21 cellular contexts compared by ENCODE assay signal in genomic region chr6:47069156-47069555, GRCh38. TPM values are rescaled to one million over a fixed set of nuclear protein-coding genes. Genes with fewer than 3 reads are reported as not detected.
A peak's percentile ranks its signal among the peaks of the same experiment; 100 is the strongest.
DNase-seq lines count a peak whose midpoint lies in the region; FAIRE-seq and TF ChIP-seq lines count a peak whose summit lies in the region.
"Had no signal": no experiment of that assay in that cellular context is flagged by ENCODE, and none has a peak within 500 bp of the region (broad histone marks: within the 10 kb centered on the region; RNA-seq: fewer than 3 reads in every experiment).

No MANE protein-coding gene starts in this region.

- DNase-seq in ELR (ENCODE audit: low read depth): peak; percentile 30
- peak; percentile 15 for DNase-seq in HT1080 (ENCODE audit: low read depth)
- peak; percentile 56 for DNase-seq in RPMI7951 (ENCODE audit: low read depth)
- no peak for DNase-seq in keratinocyte (ENCODE audit: low read depth, low spot score)
- DNase-seq in glomerular visceral epithelial cell (ENCODE audit: extremely low spot score): no peak
- DNase-seq in NCI-H82 treated with DMSO at 0.1 percent for 48 hours (lab: John Stamatoyannopoulos, UW; ENCODE audit: unreplicated experiment): no peak
- DNase-seq: C1 segment of cervical spinal cord; CD4-positive, alpha-beta memory T cell; COR-L47; DMS53; DMS79 treated with DMSO at 0.1 percent for 48 hours; GOT3; HFFc6 had no signal

- FAIRE-seq in keratinocyte (lab: Jason Lieb, UNC): peak; percentile 20
- FAIRE-seq: G401.6, GM12892, H54 had no signal

- H3K27me3 ChIP-seq in keratinocyte (ENCODE audit: control insufficient read depth, extremely low read depth, insufficient read depth, low read length): no peaks in the 10 kb centered on the region

- no peaks in the 10 kb centered on the region for H3K9me3 ChIP-seq in keratinocyte (ENCODE audit: control insufficient read depth, low read depth, low read length)
- H3K9me3 ChIP-seq: HAP-1 had no signal

- no peak for TF ChIP-seq CTCF in keratinocyte (optimal IDR thresholded peaks at IDR 0.05 in 1 of 3, IDR thresholded peaks at IDR 0.05 in 1 of 3, conservative IDR thresholded peaks at IDR 0.05 in 1 of 3; ENCODE audit: extremely low read depth in 1 of 3, insufficient read depth in 2 of 3, low read length in 3 of 3)

- H4K20me1 ChIP-seq in keratinocyte (ENCODE audit: control insufficient read depth, extremely low read depth, insufficient read depth, low read length): no peaks in the 10 kb centered on the region

- no peak overlapping the region for H2AFZ ChIP-seq in keratinocyte (ENCODE audit: control insufficient read depth, low read length)

- H3K4me1 ChIP-seq in keratinocyte (ENCODE audit: control insufficient read depth, extremely low read depth, insufficient read depth, low read length): peaks cover 2% of the 10 kb centered on the region
- H3K4me1 ChIP-seq: HAP-1 had no signal

- H3K4me2 ChIP-seq in keratinocyte (ENCODE audit: control insufficient read depth, extremely low read depth, insufficient read depth, low read depth, low read length): no peak overlapping the region

- H3K36me3 ChIP-seq in keratinocyte (ENCODE audit: control insufficient read depth in 2 of 2, extremely low read depth in 1 of 2, insufficient read depth in 2 of 2, low read length in 2 of 2): no peaks in the 10 kb centered on the region
- H3K36me3 ChIP-seq: HAP-1 had no signal

- H3K79me2 ChIP-seq in keratinocyte (ENCODE audit: control insufficient read depth, insufficient read depth, low read length): no peaks in the 10 kb centered on the region

- H3K9ac ChIP-seq in keratinocyte (ENCODE audit: control insufficient read depth, extremely low read depth, insufficient read depth, low read length): no peak overlapping the region

- no peaks in the 10 kb centered on the region for H3K9me1 ChIP-seq in keratinocyte (ENCODE audit: control insufficient read depth, extremely low read depth, insufficient read depth, low read length)

- H3K27ac ChIP-seq in keratinocyte (ENCODE audit: control insufficient read depth, insufficient read depth, low read length): no peak overlapping the region

- dilution Hi-C loops in keratinocyte (cut with MboI; ENCODE audit: extremely low pct_ligation_motif_present, low sequenced_read_pairs): no loop called here

- H3K4me3 ChIP-seq in keratinocyte (ENCODE audit: control insufficient read depth in 2 of 3, extremely low read depth in 1 of 3, insufficient read depth in 2 of 3, low read depth in 1 of 3, low read length in 3 of 3): no peak overlapping the region
- H3K4me3 ChIP-seq: HAP-1 had no signal

RNA-seq across cellular contexts. Expression of gene ADGRF1, which starts 27.0 kb away (rescaled TPM):
- total RNA-seq in HT1080 (2014; rRNA removed; shearing (Covaris generic)): not detected in 2 replicates
- 0.06 TPM in 1 of 2 replicates, not detected in the other for polyA plus RNA-seq in HT1080 (2015; cell fraction: cytosol; rRNA removed)
- 0.09 and 0.12 TPM in 2 replicates for polyA plus RNA-seq in HT1080 (2015; cell fraction: nucleus; rRNA removed)
- 0.24 and 0.39 TPM in 2 replicates for total RNA-seq in RPMI7951 (2014; rRNA removed; shearing (Covaris generic))
- polyA plus RNA-seq in keratinocyte: 27.7 to 43.9 TPM (median 35.3 TPM) in 3 replicates
- polyA plus RNA-seq in keratinocyte (2011; ENCODE audit: low read depth): 0.81 TPM
- 10.6 and 18.7 TPM in 2 replicates for polyA plus RNA-seq in keratinocyte (2011; cell fraction: cytosol; rRNA removed)
- 49.2 and 51.7 TPM in 2 replicates for polyA plus RNA-seq in keratinocyte (2011; cell fraction: nucleus; rRNA removed)
- polyA plus RNA-seq in keratinocyte (2012; ENCODE audit: low replicate concordance): 1.3 and 18.6 TPM in 2 replicates
- 27.6 to 62.8 TPM (median 50.3 TPM) in 3 replicates for polyA minus RNA-seq in keratinocyte
- 22.8 TPM for polyA minus RNA-seq in keratinocyte (2011; cell fraction: cytosol; rRNA and poly(A)+ RNA removed)
- 30.0 and 57.9 TPM in 2 replicates for polyA minus RNA-seq in keratinocyte (2011; cell fraction: nucleus; rRNA and poly(A)+ RNA removed)
- total RNA-seq: A172; A673; CD4-positive, alpha-beta memory T cell; Daoy; HFFc6 had no signal
- polyA plus RNA-seq: BJ; CD4-positive, alpha-beta memory T cell had no signal

Comparison
In these comparisons a context has a peak if more than half of its experiments do, and no peak if none do; other contexts are left out.
1. DNase-seq: peak in ELR (single experiment), HT1080 (single experiment) and RPMI7951 (single experiment); none in keratinocyte (single experiment), glomerular visceral epithelial cell (single experiment) and NCI-H82 treated with DMSO at 0.1 percent for 48 hours (single experiment).